In the genomic region with DNA sequence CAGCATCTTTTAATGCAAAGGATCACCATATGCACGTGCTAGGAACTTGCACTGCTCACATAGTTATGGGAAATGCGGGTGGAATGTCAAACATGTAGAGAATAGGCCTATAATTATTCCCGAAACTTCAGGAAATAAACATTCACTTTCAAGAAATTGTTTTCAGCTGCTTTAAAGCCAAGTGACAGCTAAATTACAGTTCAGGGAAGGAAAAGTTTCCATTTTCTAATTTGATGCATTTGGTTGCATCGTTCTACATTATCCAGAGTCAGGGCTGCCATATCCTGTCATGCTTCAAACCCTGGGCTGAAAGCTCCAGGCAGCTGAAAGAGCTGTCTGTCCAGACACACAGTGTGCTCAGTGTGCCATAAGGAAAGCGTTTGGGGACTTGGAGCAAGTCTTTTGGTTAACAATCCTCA, we compare ENCODE assay signal across 29 cellular contexts.
A peak's percentile ranks its signal among the peaks of the same experiment; 100 is the strongest.
DNase-seq lines count a peak whose midpoint lies in the region; FAIRE-seq and TF ChIP-seq lines count a peak whose summit lies in the region.
"Had no signal": no experiment of that assay in that cellular context is flagged by ENCODE, and none has a peak within 500 bp of the region (broad histone marks: within the 10 kb centered on the region; RNA-seq: fewer than 3 reads in every experiment).

No MANE protein-coding gene starts in this region.

- H3K4me2 ChIP-seq in H1 (ENCODE audit: insufficient read depth in 1 of 2, low read depth in 2 of 2, low read length in 2 of 2): no peak overlapping the region
- H3K4me2 ChIP-seq: BLaER1 had no signal

- no peak overlapping the region for H2BK20ac ChIP-seq in H1 (ENCODE audit: low read length)

- no peaks in the 10 kb centered on the region for H3K23me2 ChIP-seq in H1 (ENCODE audit: low read depth, low read length)

- intact Hi-C loops in colonic mucosa (cut with DNase I): no loop called here

- POLR2A ChIA-PET in H1 (lab: Charles Lee; ENCODE audit: partially characterized antibody): no interaction called here
- POLR2A ChIA-PET in activated CD4-positive, alpha-beta memory T cell treated with anti-CD3 and anti-CD28 coated beads, Interleukin-2, amount 10 ng/mL, durations not matched to agents 7 days and 5 days (lab: Charles Lee): no interaction called here

- no peak overlapping the region; the same call in 1 of the 2 replicates for H2BK12ac ChIP-seq in H1 (ENCODE audit: low read depth, low read length)

- H3K4ac ChIP-seq in H1 (replicated peaks; ENCODE audit: insufficient read length, low read depth, low read length): no peak overlapping the region

- H3K27me3 Mint-ChIP-seq in activated CD4-positive, alpha-beta memory T cell treated with anti-CD3 and anti-CD28 coated beads, Interleukin-2, amount 10 ng/mL, durations not matched to agents 7 days and 5 days: no peaks in the 10 kb centered on the region
- H3K27me3 Mint-ChIP-seq in immature natural killer cell (ENCODE audit: low read depth in 3 of 3): peaks cover 0 to 2% (median 1%) of the 10 kb centered on the region in 3 donors
- H3K27me3 Mint-ChIP-seq: activated CD8-positive, alpha-beta memory T cell treated with anti-CD3 and anti-CD28 coated beads, Interleukin-2, amount 10 ng/mL, durations not matched to agents 7 days and 5 days; memory B cell; stimulated activated naive CD8-positive, alpha-beta T cell treated with anti-CD3 and anti-CD28 coated beads, Interleukin-15, amount 100 ng/mL, for 72 hours had no signal

- no peak overlapping the region for H3K14ac ChIP-seq in H1 (ENCODE audit: insufficient read length)

- H3K27ac Mint-ChIP-seq in activated CD4-positive, alpha-beta memory T cell treated with anti-CD3 and anti-CD28 coated beads, Interleukin-2, amount 10 ng/mL, durations not matched to agents 7 days and 5 days: no peak overlapping the region
- H3K27ac Mint-ChIP-seq in immature natural killer cell: no peak overlapping the region
- H3K27ac Mint-ChIP-seq: activated CD8-positive, alpha-beta memory T cell treated with anti-CD3 and anti-CD28 coated beads, Interleukin-2, amount 10 ng/mL, durations not matched to agents 7 days and 5 days; memory B cell; stimulated activated naive CD8-positive, alpha-beta T cell treated with anti-CD3 and anti-CD28 coated beads, Interleukin-15, amount 100 ng/mL, for 72 hours had no signal

- peak overlapping the region; percentile 20; the same call in 1 of the 2 replicates for H2BK5ac ChIP-seq in H1 (ENCODE audit: low read depth, low read length)

- H3K18ac ChIP-seq in H1 (ENCODE audit: extremely low read depth, low read length): no peak overlapping the region

- no peak overlapping the region for H3K56ac ChIP-seq in H1 (replicated peaks; ENCODE audit: insufficient read length, low read depth, low read length)

- H4K20me1 ChIP-seq in H1 (replicated peaks in 1 of 2; ENCODE audit: control insufficient read depth in 1 of 2, insufficient read depth in 2 of 2, low read length in 2 of 2): no peaks in the 10 kb centered on the region
- H4K20me1 ChIP-seq: BLaER1 had no signal

- H3K79me1 ChIP-seq in H1 (ENCODE audit: low read depth, low read length): no peaks in the 10 kb centered on the region

- H2AK5ac ChIP-seq in H1 (ENCODE audit: low read depth, low read length): no peak overlapping the region

- WGBS in H1 (ENCODE audit: extremely low coverage in 1 of 2, insufficient coverage in 1 of 2, insufficient read length in 1 of 2, insufficient replicate concordance in 2 of 2, low coverage in 1 of 2, low lambda C conversion rate in 2 of 2, missing lambda C conversion rate in 1 of 2), 2 experiments: 96% methylated on average over 5 of the region's 5 CpGs; no CpG with 5 or more reads in 1 of the 2 experiments

- no peak overlapping the region for H2BK15ac ChIP-seq in H1 (ENCODE audit: low read length)

- no peaks in the 10 kb centered on the region for H3K36me3 Mint-ChIP-seq in activated CD4-positive, alpha-beta memory T cell treated with anti-CD3 and anti-CD28 coated beads, Interleukin-2, amount 10 ng/mL, durations not matched to agents 7 days and 5 days (ENCODE audit: low read depth)
- peaks cover 0 to 4% (median 0%) of the 10 kb centered on the region in 3 donors for H3K36me3 Mint-ChIP-seq in immature natural killer cell
- H3K36me3 Mint-ChIP-seq: activated CD8-positive, alpha-beta memory T cell treated with anti-CD3 and anti-CD28 coated beads, Interleukin-2, amount 10 ng/mL, durations not matched to agents 7 days and 5 days; memory B cell had no signal

- TF ChIP-seq POLR2A in H1 (IDR thresholded peaks at IDR 0.05; ENCODE audit: control extremely low read depth in 1 of 2, low read depth in 2 of 2, low read length in 2 of 2): no peak

- H4K91ac ChIP-seq in H1 (replicated peaks; ENCODE audit: insufficient read length, low read length): no peak overlapping the region

- H3K4me1 Mint-ChIP-seq in activated CD4-positive, alpha-beta memory T cell treated with anti-CD3 and anti-CD28 coated beads, Interleukin-2, amount 10 ng/mL, durations not matched to agents 7 days and 5 days: no peaks in the 10 kb centered on the region
- no peaks in the 10 kb centered on the region for H3K4me1 Mint-ChIP-seq in immature natural killer cell
- H3K4me1 Mint-ChIP-seq: activated CD8-positive, alpha-beta memory T cell treated with anti-CD3 and anti-CD28 coated beads, Interleukin-2, amount 10 ng/mL, durations not matched to agents 7 days and 5 days; stimulated activated naive CD8-positive, alpha-beta T cell treated with anti-CD3 and anti-CD28 coated beads, Interleukin-15, amount 100 ng/mL, for 72 hours had no signal

- H2BK120ac ChIP-seq in H1 (replicated peaks; ENCODE audit: low read depth, low read length): no peak overlapping the region

- H3K4me3 ChIP-seq in H1 (ENCODE audit: extremely low read depth in 1 of 4, insufficient read depth in 2 of 4, low read depth in 3 of 4, low read length in 4 of 4): no peak overlapping the region
- H3K4me3 ChIP-seq in colonic mucosa: no peak overlapping the region
- H3K4me3 ChIP-seq: BLaER1, body of pancreas, heart right ventricle, tibial nerve had no signal

- H3K79me2 ChIP-seq in H1 (ENCODE audit: control insufficient read depth in 1 of 2, insufficient read depth in 2 of 2, low read length in 2 of 2): no peaks in the 10 kb centered on the region

- CTCF ChIA-PET in H1 (lab: Charles Lee; ENCODE audit: partially characterized antibody): interaction anchor here (1.8 kb wide), 1 partner anchor 9 kb away, joined by 10 read pairs; no protein-coding TSS in a partner anchor
- CTCF ChIA-PET in activated CD4-positive, alpha-beta memory T cell treated with anti-CD3 and anti-CD28 coated beads, Interleukin-2, amount 10 ng/mL, durations not matched to agents 7 days and 5 days (lab: Charles Lee): no interaction called here

- peaks cover 0 to 5% (median 2%) of the 10 kb centered on the region in 4 experiments; a peak in 3 of 7 replicates for H3K4me1 ChIP-seq in H1 (replicated peaks in 1 of 4; ENCODE audit: control insufficient read depth in 3 of 4, insufficient read depth in 4 of 4, low read length in 3 of 4)
- no peaks in the 10 kb centered on the region for H3K4me1 ChIP-seq in colonic mucosa
- H3K4me1 ChIP-seq: body of pancreas, heart right ventricle had no signal

- H3K9me3 ChIP-seq in H1 (ENCODE audit: insufficient read depth in 2 of 2, low read depth in 1 of 2, low read length in 1 of 2) (no peaks in the 10 kb centered on the region), colonic mucosa (no peaks in the 10 kb centered on the region)
- H3K9me3 ChIP-seq: body of pancreas, heart right ventricle, tibial nerve had no signal

- no peak overlapping the region for H3K27ac ChIP-seq in H1 (ENCODE audit: low read depth, low read length)
- H3K27ac ChIP-seq in substantia nigra (ENCODE audit: low read depth, low read length, poor library complexity, severe bottlenecking): peak overlapping the region; percentile 23
- H3K27ac ChIP-seq in colonic mucosa: no peak overlapping the region
- H3K27ac ChIP-seq: BLaER1, body of pancreas, heart right ventricle, tibial nerve, WERI-Rb-1 had no signal

- H4K8ac ChIP-seq in H1 (ENCODE audit: extremely low read depth, insufficient read depth, low read length): no peak overlapping the region

- TF ChIP-seq EP300 in H1 (IDR thresholded peaks at IDR 0.05; ENCODE audit: borderline replicate concordance in 1 of 2, low read depth in 2 of 2, low read length in 2 of 2): no peak

- TF ChIP-seq RAD21 in H1 (IDR thresholded peaks at IDR 0.05 in 1 of 2, conservative IDR thresholded peaks at IDR 0.05 in 1 of 2; ENCODE audit: low read depth in 2 of 2, low read length in 2 of 2): no peak

- TF ChIP-seq CTCF in H1 (IDR thresholded peaks at IDR 0.05; ENCODE audit: control extremely low read depth in 1 of 3, insufficient read depth in 1 of 3, low read depth in 1 of 3, low read length in 3 of 3) (no peak), colonic mucosa (IDR thresholded peaks at IDR 0.05) (no peak)

- H3K27me3 ChIP-seq in H1 (replicated peaks in 1 of 4; ENCODE audit: control insufficient read depth in 3 of 4, extremely low read depth in 1 of 4, insufficient read depth in 3 of 4, low read length in 3 of 4) (no peaks in the 10 kb centered on the region; a peak in 1 of 7 replicates), colonic mucosa (no peaks in the 10 kb centered on the region)
- H3K27me3 ChIP-seq: BLaER1, body of pancreas, heart right ventricle, tibial nerve had no signal

- H3K36me3 ChIP-seq in H1 (ENCODE audit: control insufficient read depth in 2 of 4, insufficient read depth in 4 of 4, low read length in 3 of 4) (no peaks in the 10 kb centered on the region; a peak in 1 of 8 replicates), colonic mucosa (no peaks in the 10 kb centered on the region)
- H3K36me3 ChIP-seq: BLaER1, heart right ventricle, tibial nerve, WERI-Rb-1 had no signal

- DNase-seq in NCI-H2227 (lab: John Stamatoyannopoulos, UW; ENCODE audit: unreplicated experiment) (peak; percentile 13), H1 (ENCODE audit: low read depth in 1 of 2, low spot score in 2 of 2) (no peak), midbrain (lab: John Stamatoyannopoulos, UW) (peak; percentile 13), substantia nigra (lab: John Stamatoyannopoulos, UW) (peak in 6 of 49 donors; percentile 4 to 31 (median 10)), colonic mucosa (no peak), immature natural killer cell (no peak)
- no peak for DNase-seq in activated CD4-positive, alpha-beta memory T cell treated with anti-CD3 and anti-CD28 coated beads, Interleukin-2, amount 10 ng/mL, durations not matched to agents 7 days and 5 days
- DNase-seq: ACHN; activated CD4-positive, alpha-beta T cell treated with anti-CD3 and anti-CD28 coated beads for 48 hours; activated CD8-positive, alpha-beta memory T cell treated with anti-CD3 and anti-CD28 coated beads, Interleukin-2, amount 10 ng/mL, durations not matched to agents 7 days and 5 days; activated naive CD4-positive, alpha-beta T cell; activated T-cell treated with anti-CD3 and anti-CD28 coated beads, Interleukin-2, amount 50 U/mL, for 48 hours; body of pancreas; cerebellar nuclear complex; H7; heart right ventricle; KG1; left colon; MM.1S; NCI-H446 treated with DMSO at 0.1 percent for 48 hours; OCI-M1; stimulated activated naive CD8-positive, alpha-beta T cell treated with anti-CD3 and anti-CD28 coated beads, Interleukin-15, amount 100 ng/mL, for 72 hours; WERI-Rb-1 had no signal

- no peak overlapping the region for H3K23ac ChIP-seq in H1 (ENCODE audit: insufficient read length)

- H3K9me3 Mint-ChIP-seq in activated CD4-positive, alpha-beta memory T cell treated with anti-CD3 and anti-CD28 coated beads, Interleukin-2, amount 10 ng/mL, durations not matched to agents 7 days and 5 days: no peaks in the 10 kb centered on the region
- peaks cover 0 to 5% (median 0%) of the 10 kb centered on the region in 6 donors for H3K9me3 Mint-ChIP-seq in immature natural killer cell
- H3K9me3 Mint-ChIP-seq: memory B cell; stimulated activated naive CD8-positive, alpha-beta T cell treated with anti-CD3 and anti-CD28 coated beads, Interleukin-15, amount 100 ng/mL, for 72 hours had no signal

- FAIRE-seq in H1 (lab: Jason Lieb, UNC): no peak
- FAIRE-seq: G401.6, GM19239, HTR-8/SVneo had no signal

- no peak overlapping the region for H4K5ac ChIP-seq in H1 (ENCODE audit: insufficient read length, low read depth, low read length)

- no peak overlapping the region for H3K4me3 Mint-ChIP-seq in activated CD4-positive, alpha-beta memory T cell treated with anti-CD3 and anti-CD28 coated beads, Interleukin-2, amount 10 ng/mL, durations not matched to agents 7 days and 5 days
- no peak overlapping the region for H3K4me3 Mint-ChIP-seq in immature natural killer cell
- H3K4me3 Mint-ChIP-seq: activated CD8-positive, alpha-beta memory T cell treated with anti-CD3 and anti-CD28 coated beads, Interleukin-2, amount 10 ng/mL, durations not matched to agents 7 days and 5 days; memory B cell; stimulated activated naive CD8-positive, alpha-beta T cell treated with anti-CD3 and anti-CD28 coated beads, Interleukin-15, amount 100 ng/mL, for 72 hours had no signal

- peak overlapping the region; percentile 90; the same call in 1 of the 2 replicates for H2AFZ ChIP-seq in H1 (ENCODE audit: low read length)

- H3K9ac ChIP-seq in H1 (replicated peaks in 1 of 4; ENCODE audit: extremely low read depth in 1 of 4, low read depth in 3 of 4, low read length in 3 of 4) (no peak overlapping the region), colonic mucosa (ENCODE audit: low read depth in 2 of 2, low read length in 2 of 2) (no peak overlapping the region)
- H3K9ac ChIP-seq: BLaER1 had no signal

Comparison
In these comparisons a context has a peak if more than half of its experiments do, and no peak if none do; other contexts are left out.
1. DNase-seq: peak in NCI-H2227 (single experiment) and midbrain (single experiment); none in H1 (0 of 2), activated CD4-positive, alpha-beta memory T cell treated with anti-CD3 and anti-CD28 coated beads, Interleukin-2, amount 10 ng/mL, durations not matched to agents 7 days and 5 days (single experiment), colonic mucosa (single experiment) and immature natural killer cell (0 of 3).